ENCODE assay signal across 1 cellular context in the genomic region with DNA sequence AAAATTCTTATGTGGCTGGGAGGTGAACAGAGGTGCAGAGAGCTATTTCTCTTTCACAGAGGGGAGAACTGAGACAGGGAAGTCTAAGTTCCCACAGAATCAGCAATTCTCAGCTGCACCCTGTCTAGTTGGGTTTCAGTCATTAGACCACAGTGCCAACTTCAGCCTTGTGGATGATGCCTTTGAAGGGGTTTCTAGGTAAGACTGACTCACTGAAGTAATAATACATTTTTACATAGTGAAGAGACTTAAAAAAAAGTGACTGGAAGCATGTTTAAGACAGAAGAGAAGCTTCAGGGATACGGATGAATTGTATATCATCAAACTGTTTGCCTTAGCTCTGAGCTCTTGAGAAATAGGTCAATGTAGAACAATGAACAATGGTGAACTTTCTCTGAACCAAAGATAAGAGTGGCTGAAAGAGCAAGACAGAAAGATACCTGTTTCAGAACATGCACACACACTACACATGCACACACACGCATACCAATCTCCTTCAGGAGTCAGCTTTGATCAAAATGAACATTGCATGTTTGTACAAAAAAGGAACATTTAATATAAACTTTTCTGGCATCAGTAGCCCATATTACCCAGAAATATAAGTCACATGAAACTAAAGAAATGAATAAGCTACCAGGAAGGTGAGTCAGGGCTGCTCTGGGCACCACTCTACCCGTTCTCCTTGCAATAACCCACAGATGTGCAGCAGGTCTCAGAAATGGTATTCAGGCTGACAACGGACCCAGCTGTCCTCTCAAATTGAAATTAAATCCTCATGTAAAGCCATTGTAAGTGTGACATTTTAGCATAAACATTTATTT.
TF ChIP-seq lines count a peak whose summit lies in the region.

No MANE protein-coding gene starts in this region.

TF ChIP-seq in K562, 482 proteins besides CTCF, POLR2A, EP300 and RAD21 (continued from another document):
- TF ChIP-seq, protein P1, sequence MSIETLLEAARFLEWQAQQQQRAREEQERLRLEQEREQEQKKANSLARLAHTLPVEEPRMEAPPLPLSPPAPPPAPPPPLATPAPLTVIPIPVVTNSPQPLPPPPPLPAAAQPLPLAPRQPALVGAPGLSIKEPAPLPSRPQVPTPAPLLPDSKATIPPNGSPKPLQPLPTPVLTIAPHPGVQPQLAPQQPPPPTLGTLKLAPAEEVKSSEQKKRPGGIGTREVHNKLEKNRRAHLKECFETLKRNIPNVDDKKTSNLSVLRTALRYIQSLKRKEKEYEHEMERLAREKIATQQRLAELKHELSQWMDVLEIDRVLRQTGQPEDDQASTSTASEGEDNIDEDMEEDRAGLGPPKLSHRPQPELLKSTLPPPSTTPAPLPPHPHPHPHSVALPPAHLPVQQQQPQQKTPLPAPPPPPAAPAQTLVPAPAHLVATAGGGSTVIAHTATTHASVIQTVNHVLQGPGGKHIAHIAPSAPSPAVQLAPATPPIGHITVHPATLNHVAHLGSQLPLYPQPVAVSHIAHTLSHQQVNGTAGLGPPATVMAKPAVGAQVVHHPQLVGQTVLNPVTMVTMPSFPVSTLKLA (conservative IDR thresholded peaks at IDR 0.05), result no peak
- TF ChIP-seq STAT5A (IDR thresholded peaks at IDR 0.05; ENCODE audit: borderline replicate concordance, low read length), result no peak
- TF ChIP-seq, protein P2, sequence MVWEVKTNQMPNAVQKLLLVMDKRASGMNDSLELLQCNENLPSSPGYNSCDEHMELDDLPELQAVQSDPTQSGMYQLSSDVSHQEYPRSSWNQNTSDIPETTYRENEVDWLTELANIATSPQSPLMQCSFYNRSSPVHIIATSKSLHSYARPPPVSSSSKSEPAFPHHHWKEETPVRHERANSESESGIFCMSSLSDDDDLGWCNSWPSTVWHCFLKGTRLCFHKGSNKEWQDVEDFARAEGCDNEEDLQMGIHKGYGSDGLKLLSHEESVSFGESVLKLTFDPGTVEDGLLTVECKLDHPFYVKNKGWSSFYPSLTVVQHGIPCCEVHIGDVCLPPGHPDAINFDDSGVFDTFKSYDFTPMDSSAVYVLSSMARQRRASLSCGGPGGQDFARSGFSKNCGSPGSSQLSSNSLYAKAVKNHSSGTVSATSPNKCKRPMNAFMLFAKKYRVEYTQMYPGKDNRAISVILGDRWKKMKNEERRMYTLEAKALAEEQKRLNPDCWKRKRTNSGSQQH (CRISPR knock-in tag; IDR thresholded peaks at IDR 0.05), result no peak
